In genomic region chr9:134175291-134175807, GRCh38 we compare ENCODE assay signal across 18 cellular contexts. TPM values are rescaled to one million over a fixed set of nuclear protein-coding genes. Genes with fewer than 3 reads are reported as not detected.
DNase-seq lines count a peak whose midpoint lies in the region; ATAC-seq and TF ChIP-seq lines count a peak whose summit lies in the region.
"Had no signal": no experiment of that assay in that cellular context is flagged by ENCODE, and none has a peak within 500 bp of the region (broad histone marks: within the 10 kb centered on the region; RNA-seq: fewer than 3 reads in every experiment).

No MANE protein-coding gene starts in this region.

- H3K9me3 ChIP-seq in Peyer's patch = no peaks in the 10 kb centered on the region
- no peaks in the 10 kb centered on the region for H3K9me3 ChIP-seq in upper lobe of right lung
- H3K9me3 ChIP-seq: ovary had no signal

- intact Hi-C loops in Right ventricle myocardium superior (cut with DNase I) = no loop called here
- intact Hi-C loops in cardiac septum (cut with DNase I) = no loop called here
- intact Hi-C loops in upper lobe of right lung (cut with DNase I) = no loop called here

- TF ChIP-seq CTCF in Peyer's patch (IDR thresholded peaks at IDR 0.05) (no peak), upper lobe of right lung (IDR thresholded peaks at IDR 0.05) (no peak)

- no peak for TF ChIP-seq POLR2A in Peyer's patch (IDR thresholded peaks at IDR 0.05)

- H3K36me3 ChIP-seq in Peyer's patch (no peaks in the 10 kb centered on the region), upper lobe of right lung (no peaks in the 10 kb centered on the region)
- H3K36me3 ChIP-seq: ovary had no signal

- peaks cover 0 to 22% (median 5%) of the 10 kb centered on the region in 4 donors for H3K4me1 ChIP-seq in Peyer's patch
- H3K4me1 ChIP-seq in upper lobe of right lung = peaks cover 10% of the 10 kb centered on the region

- H3K27ac ChIP-seq in Peyer's patch (no peak overlapping the region), upper lobe of right lung (no peak overlapping the region)
- H3K27ac ChIP-seq: ovary had no signal

- ATAC-seq in Right ventricle myocardium superior (ENCODE audit: poor library complexity) (no peak), upper lobe of right lung (peak; percentile 42), HG02763 (IDR thresholded peaks at IDR 0.05; ENCODE audit: unreplicated experiment) (no peak), HG02970 (IDR thresholded peaks at IDR 0.05; ENCODE audit: low FRiP score, unreplicated experiment) (no peak)
- ATAC-seq: activated T-cell treated with anti-CD3 and anti-CD28 coated beads, Interleukin-2, amount 50 U/mL, for 4 hours had no signal

- DNase-seq in Right ventricle myocardium superior (peak; percentile 39), cardiac septum (ENCODE audit: low spot score) (no peak), Peyer's patch (peak in 2 of 3 donors; percentile 63 to 84), islet precursor cell (peak; percentile 86), upper lobe of right lung (peak; percentile 68), GDM1 (lab: John Stamatoyannopoulos, UW) (no peak)
- DNase-seq: activated CD4-positive, CD25-positive, alpha-beta regulatory T cell; activated T-cell treated with anti-CD3 and anti-CD28 coated beads, Interleukin-2, amount 50 U/mL, for 4 hours; amniotic stem cell; DMS79 treated with DMSO at 0.1 percent for 48 hours; NCI-H1105; NCI-H510A had no signal

- H3K27me3 ChIP-seq in Peyer's patch (peaks cover 0 to 11% of the 10 kb centered on the region in 2 donors), upper lobe of right lung (peaks cover 18% of the 10 kb centered on the region)
- H3K27me3 ChIP-seq: ovary had no signal

- H3K4me3 ChIP-seq in Peyer's patch = peak overlapping the region in 1 of 4 donors; percentile 16
- H3K4me3 ChIP-seq in upper lobe of right lung = no peak overlapping the region
- H3K4me3 ChIP-seq: lung, ovary had no signal

RNA-seq across cellular contexts. Expression of gene RNU6ATAC, which starts 11.0 kb away (rescaled TPM):
- total RNA-seq in Right ventricle myocardium superior (351 TPM), cardiac septum (214 TPM), Peyer's patch (not detected), upper lobe of right lung (172 TPM)
- total RNA-seq: frontal cortex, urinary bladder had no signal

RNA-seq across cellular contexts. Expression of gene WDR5, which starts 39.5 kb away (rescaled TPM):
- total RNA-seq in Right ventricle myocardium superior = 17.5 TPM
- total RNA-seq in cardiac septum = 16.6 TPM
- total RNA-seq in Peyer's patch = 10 to 100 TPM; 21.4 to 34.7 (median 24.2) TPM
- total RNA-seq in upper lobe of right lung = 26.6 TPM

Comparison
In these comparisons a context has a peak if more than half of its experiments do, and no peak if none do; other contexts are left out.
1. DNase-seq: peak in Right ventricle myocardium superior (single experiment), Peyer's patch (2 of 3), islet precursor cell (single experiment) and upper lobe of right lung (single experiment); none in cardiac septum (single experiment) and GDM1 (single experiment).
2. RNA of gene RNU6ATAC, which starts 11.0 kb away (total RNA-seq): 351 TPM in Right ventricle myocardium superior (single experiment), 214 TPM in cardiac septum (single experiment) and 172 TPM in upper lobe of right lung (single experiment); not detected in Peyer's patch; every median in the first group is over 100 times any median in the second.